Comparison of ENCODE assay signal across 26 cellular contexts in genomic region chr2:30947686-30948085, GRCh38.
"Had no signal": no experiment of that assay in that cellular context is flagged by ENCODE, and none has a peak within 500 bp of the region (broad histone marks: within the 10 kb centered on the region; RNA-seq: fewer than 3 reads in every experiment).

No MANE protein-coding gene starts in this region.

- H3K4me3 Mint-ChIP-seq: activated naive CD4-positive, alpha-beta T cell treated with anti-CD3 and anti-CD28 coated beads, Interleukin-2, amount 50 U/mL, for 24 hours; natural killer cell treated with Interleukin-12 subunit alpha and Interleukin-12 subunit beta and Interleukin-15 and Interleukin-18, amount 100 ng/mL, for 72 hours; T-helper 17 cell had no signal

- H3K4me1 Mint-ChIP-seq: activated naive CD4-positive, alpha-beta T cell treated with anti-CD3 and anti-CD28 coated beads, Interleukin-2, amount 50 U/mL, for 24 hours; T-helper 17 cell had no signal

- ATAC-seq: activated CD4-positive, CD25-positive, alpha-beta regulatory T cell treated with anti-CD3 and anti-CD28 coated beads, Interleukin-2, amount 50 U/mL, for 24 hours; esophagus mucosa; foreskin keratinocyte; natural killer cell treated with Interleukin-12 subunit alpha and Interleukin-12 subunit beta and Interleukin-15 and Interleukin-18, amount 100 ng/mL, for 72 hours; SK-N-SH treated with all-trans-retinoic acid at 6 μM for 48 hours; T-helper 17 cell had no signal

- H3K27ac Mint-ChIP-seq: activated naive CD4-positive, alpha-beta T cell treated with anti-CD3 and anti-CD28 coated beads, Interleukin-2, amount 50 U/mL, for 24 hours; natural killer cell treated with Interleukin-12 subunit alpha and Interleukin-12 subunit beta and Interleukin-15 and Interleukin-18, amount 100 ng/mL, for 72 hours; progenitor cell of endocrine pancreas; T-helper 17 cell had no signal

- H3K9me3 Mint-ChIP-seq: activated naive CD4-positive, alpha-beta T cell treated with anti-CD3 and anti-CD28 coated beads, Interleukin-2, amount 50 U/mL, for 24 hours; natural killer cell treated with Interleukin-12 subunit alpha and Interleukin-12 subunit beta and Interleukin-15 and Interleukin-18, amount 100 ng/mL, for 72 hours had no signal

- FAIRE-seq: endothelial cell of umbilical vein, small intestine had no signal

- H3K36me3 Mint-ChIP-seq: activated naive CD4-positive, alpha-beta T cell treated with anti-CD3 and anti-CD28 coated beads, Interleukin-2, amount 50 U/mL, for 24 hours; natural killer cell treated with Interleukin-12 subunit alpha and Interleukin-12 subunit beta and Interleukin-15 and Interleukin-18, amount 100 ng/mL, for 72 hours had no signal

- DNase-seq: activated CD4-positive, alpha-beta T cell treated with anti-CD3 and anti-CD28 coated beads, Interleukin-2, amount 50 U/mL, for 1 hour; activated CD8-positive, alpha-beta memory T cell treated with anti-CD3 and anti-CD28 coated beads for 24 hours; activated gamma-delta T cell treated with Interleukin-2 at 50 U/mL for 16 hours; adrenal gland; brain microvascular endothelial cell; central memory CD4-positive, alpha-beta T cell; foreskin keratinocyte; islet precursor cell; left ventricle myocardium inferior; mesendoderm; retina; small intestine; stimulated activated CD4-positive, alpha-beta T cell treated with anti-CD3 and anti-CD28 coated beads, Interleukin-1b, Interleukin-23, amount 100 ng/mL, for 48 hours; stimulated activated naive CD4-positive, alpha-beta T cell treated with Interleukin-2 at 50 U/mL for 16 hours; substantia nigra; T-helper 17 cell; thyroid gland; upper lobe of left lung; WERI-Rb-1 had no signal
